ENCODE assay signal across 1 cellular context in genomic region chr15:24924153-24924552, GRCh38.
TF ChIP-seq lines count a peak whose summit lies in the region.

No MANE protein-coding gene starts in this region.

TF ChIP-seq in HepG2, 621 proteins besides CTCF, POLR2A, EP300 and RAD21 (continued from another document):
- TF ChIP-seq IKZF5 (CRISPR knock-in tag; IDR thresholded peaks at IDR 0.05) (no peak), HOXA9 (CRISPR knock-in tag; IDR thresholded peaks at IDR 0.05; ENCODE audit: borderline replicate concordance) (no peak), SRSF4 (IDR thresholded peaks at IDR 0.05; ENCODE audit: low read depth, low read length, poor library complexity, severe bottlenecking) (no peak), ZNF496 (CRISPR knock-in tag; IDR thresholded peaks at IDR 0.05; ENCODE audit: insufficient replicate concordance) (no peak)
